10 cellular contexts compared by ENCODE assay signal in genomic region chr7:104922187-104923009, GRCh38.
DNase-seq lines count a peak whose midpoint lies in the region; ATAC-seq, FAIRE-seq and TF ChIP-seq lines count a peak whose summit lies in the region.
"Had no signal": no experiment of that assay in that cellular context is flagged by ENCODE, and none has a peak within 500 bp of the region (broad histone marks: within the 10 kb centered on the region; RNA-seq: fewer than 3 reads in every experiment).

No MANE protein-coding gene starts in this region.

- intact Hi-C loops in OCI-LY7 (cut with micrococcal nuclease; ENCODE audit: unreplicated experiment): loop anchor here (1.0 to 5.0 kb wide), 9 partner anchors 22 to 666 kb away; no protein-coding TSS in a partner anchor
- intact Hi-C loops in CD8-positive, alpha-beta T cell (cut with DNase I, micrococcal nuclease): loop anchor here (1.0 to 5.0 kb wide), 9 partner anchors 18 to 565 kb away; no protein-coding TSS in a partner anchor

- no peak overlapping the region for H3K4me3 ChIP-seq in OCI-LY7 (ENCODE audit: low read depth, low read length, poor library complexity, severe bottlenecking)
- no peak overlapping the region for H3K4me3 ChIP-seq in small intestine (ENCODE audit: low read depth in 1 of 2, low read length in 2 of 2)
- H3K4me3 ChIP-seq in CD8-positive, alpha-beta T cell (ENCODE audit: low read depth, low read length): no peak overlapping the region

- H3K9me3 ChIP-seq in OCI-LY7 (ENCODE audit: low read length) (no peaks in the 10 kb centered on the region), small intestine (ENCODE audit: control insufficient read depth, low read depth) (no peaks in the 10 kb centered on the region)
- H3K9me3 ChIP-seq in CD8-positive, alpha-beta T cell (ENCODE audit: low read length): no peaks in the 10 kb centered on the region

- no peaks in the 10 kb centered on the region for H4K20me1 ChIP-seq in OCI-LY7 (ENCODE audit: insufficient read depth, low read length)

- 47 to 57% (median 53%) methylated on average over 5 of the region's 5 CpGs for whole genome bisulfite sequencing in small intestine, 3 donors

- no peaks in the 10 kb centered on the region for H3K79me2 ChIP-seq in OCI-LY7 (ENCODE audit: insufficient read depth, low read depth, low read length)

- no peak overlapping the region for H3K27ac Mint-ChIP-seq in CD8-positive, alpha-beta T cell

- H3K9me2 ChIP-seq in OCI-LY7 (ENCODE audit: insufficient read depth, low read length): no peaks in the 10 kb centered on the region

- no peaks in the 10 kb centered on the region for H3K36me3 ChIP-seq in OCI-LY7 (ENCODE audit: insufficient read depth, low read length)
- no peaks in the 10 kb centered on the region for H3K36me3 ChIP-seq in small intestine (ENCODE audit: control insufficient read depth in 2 of 2, insufficient read depth in 2 of 2, low read length in 2 of 2)
- no peaks in the 10 kb centered on the region for H3K36me3 ChIP-seq in CD8-positive, alpha-beta T cell (ENCODE audit: insufficient read depth, low read length)

- peaks cover 5% of the 10 kb centered on the region for H3K4me1 Mint-ChIP-seq in CD8-positive, alpha-beta T cell (ENCODE audit: low read depth)

- H3K27me3 ChIP-seq in foreskin keratinocyte: peaks cover 10% of the 10 kb centered on the region
- no peaks in the 10 kb centered on the region for H3K27me3 ChIP-seq in small intestine (ENCODE audit: control insufficient read depth in 2 of 2, insufficient read depth in 2 of 2, low read length in 2 of 2)
- H3K27me3 ChIP-seq in CD8-positive, alpha-beta T cell (ENCODE audit: insufficient read depth, low read length): no peaks in the 10 kb centered on the region

- POLR2A ChIA-PET in OCI-LY7 (lab: Charles Lee): interaction anchor here (0.5 to 1.1 kb wide), 4 partner anchors 16 to 120 kb away, joined by 3 to 4 read pairs (median 4); no protein-coding TSS in a partner anchor
- POLR2A ChIA-PET in CD8-positive, alpha-beta T cell (lab: Charles Lee): interaction anchor here (0.8 kb wide), 1 partner anchor 59 kb away, joined by 3 read pairs; no protein-coding TSS in a partner anchor

- H3K4me3 Mint-ChIP-seq in CD8-positive, alpha-beta T cell: no peak overlapping the region
- H3K4me3 Mint-ChIP-seq: activated CD4-positive, alpha-beta T cell treated with anti-CD3 and anti-CD28 coated beads for 36 hours; effector memory CD8-positive, alpha-beta T cell had no signal

- H3K4me1 ChIP-seq in OCI-LY7 (ENCODE audit: insufficient read depth, low read length, poor library complexity, severe bottlenecking): peaks cover 11% of the 10 kb centered on the region
- H3K4me1 ChIP-seq in foreskin keratinocyte: peaks cover 5% of the 10 kb centered on the region
- H3K4me1 ChIP-seq in small intestine (ENCODE audit: control insufficient read depth in 2 of 2, insufficient read depth in 1 of 2, low read depth in 1 of 2, low read length in 1 of 2): peaks cover 2 to 3% of the 10 kb centered on the region in 2 donors
- H3K4me1 ChIP-seq in CD8-positive, alpha-beta T cell (ENCODE audit: insufficient read depth, low read length): no peaks in the 10 kb centered on the region

- TF ChIP-seq CTCF in OCI-LY7 (conservative IDR thresholded peaks at IDR 0.05; ENCODE audit: low read length) (no peak), foreskin keratinocyte (conservative IDR thresholded peaks at IDR 0.05) (no peak)
- TF ChIP-seq CTCF in CD8-positive, alpha-beta T cell (IDR thresholded peaks at IDR 0.05): no peak

- no peak overlapping the region for H3K27ac ChIP-seq in OCI-LY7 (ENCODE audit: low read depth, low read length, poor library complexity, severe bottlenecking)
- H3K27ac ChIP-seq in foreskin keratinocyte: no peak overlapping the region
- H3K27ac ChIP-seq in small intestine (ENCODE audit: low read depth in 1 of 2, low read length in 1 of 2): peak overlapping the region; percentile 6 to 32
- no peak overlapping the region for H3K27ac ChIP-seq in CD8-positive, alpha-beta T cell (ENCODE audit: low read depth, low read length)

- FAIRE-seq in small intestine (lab: Jason Lieb, UNC): no peak
- FAIRE-seq in HTR-8/SVneo (lab: Jason Lieb, UNC): no peak

- no peaks in the 10 kb centered on the region for H3K36me3 Mint-ChIP-seq in CD8-positive, alpha-beta T cell

- H2AFZ ChIP-seq in OCI-LY7 (ENCODE audit: low read length): peak overlapping the region; percentile 5; the same call in 1 of the 2 replicates

- DNase-seq in OCI-LY7 (ENCODE audit: low spot score): no peak
- no peak for DNase-seq in foreskin keratinocyte
- DNase-seq in small intestine: peak; percentile 76
- no peak for DNase-seq in HTR-8/SVneo (ENCODE audit: insufficient read length, low spot score)
- no peak for DNase-seq in NCI-H510A (lab: John Stamatoyannopoulos, UW)
- no peak for DNase-seq in CD8-positive, alpha-beta T cell
- DNase-seq in NOMO-1 treated with dmso at 0.1 percent for 144 hours (lab: John Stamatoyannopoulos, UW; ENCODE audit: unreplicated experiment): no peak

- no peak overlapping the region for H3K4me2 ChIP-seq in OCI-LY7 (ENCODE audit: low read length)

- no TSS peak for BruUV-seq in OCI-LY7 (replicated peaks; lab: Mats Ljungman, UMichigan)

- H3K9me3 Mint-ChIP-seq in CD8-positive, alpha-beta T cell: no peaks in the 10 kb centered on the region
- H3K9me3 Mint-ChIP-seq: effector memory CD8-positive, alpha-beta T cell had no signal

- CTCF ChIA-PET in OCI-LY7 (lab: Charles Lee; ENCODE audit: unreplicated experiment): interaction anchor here (0.9 to 1.4 kb wide), 4 partner anchors 21 to 59 kb away, joined by 3 to 8 read pairs (median 4); no protein-coding TSS in a partner anchor
- CTCF ChIA-PET in CD8-positive, alpha-beta T cell (lab: Charles Lee): interaction anchor here (0.6 to 3.0 kb wide), 19 partner anchors 9 to 1347 kb away, joined by 3 to 22 read pairs (median 3); no protein-coding TSS in a partner anchor

- no peaks in the 10 kb centered on the region for H3K27me3 Mint-ChIP-seq in CD8-positive, alpha-beta T cell (ENCODE audit: low read depth)
- H3K27me3 Mint-ChIP-seq: activated CD4-positive, alpha-beta T cell treated with anti-CD3 and anti-CD28 coated beads for 36 hours; effector memory CD8-positive, alpha-beta T cell had no signal

- ATAC-seq in GM19455 (IDR thresholded peaks at IDR 0.05; ENCODE audit: unreplicated experiment) (peak; percentile 10), foreskin keratinocyte (peak; percentile 11)
- ATAC-seq in CD8-positive, alpha-beta T cell: no peak

Comparison
In these comparisons a context has a peak if more than half of its experiments do, and no peak if none do; other contexts are left out.
1. H3K27ac ChIP-seq: peak in small intestine (2 of 2); none in OCI-LY7 (single experiment), foreskin keratinocyte (single experiment) and CD8-positive, alpha-beta T cell (single experiment).